In the genomic region with DNA sequence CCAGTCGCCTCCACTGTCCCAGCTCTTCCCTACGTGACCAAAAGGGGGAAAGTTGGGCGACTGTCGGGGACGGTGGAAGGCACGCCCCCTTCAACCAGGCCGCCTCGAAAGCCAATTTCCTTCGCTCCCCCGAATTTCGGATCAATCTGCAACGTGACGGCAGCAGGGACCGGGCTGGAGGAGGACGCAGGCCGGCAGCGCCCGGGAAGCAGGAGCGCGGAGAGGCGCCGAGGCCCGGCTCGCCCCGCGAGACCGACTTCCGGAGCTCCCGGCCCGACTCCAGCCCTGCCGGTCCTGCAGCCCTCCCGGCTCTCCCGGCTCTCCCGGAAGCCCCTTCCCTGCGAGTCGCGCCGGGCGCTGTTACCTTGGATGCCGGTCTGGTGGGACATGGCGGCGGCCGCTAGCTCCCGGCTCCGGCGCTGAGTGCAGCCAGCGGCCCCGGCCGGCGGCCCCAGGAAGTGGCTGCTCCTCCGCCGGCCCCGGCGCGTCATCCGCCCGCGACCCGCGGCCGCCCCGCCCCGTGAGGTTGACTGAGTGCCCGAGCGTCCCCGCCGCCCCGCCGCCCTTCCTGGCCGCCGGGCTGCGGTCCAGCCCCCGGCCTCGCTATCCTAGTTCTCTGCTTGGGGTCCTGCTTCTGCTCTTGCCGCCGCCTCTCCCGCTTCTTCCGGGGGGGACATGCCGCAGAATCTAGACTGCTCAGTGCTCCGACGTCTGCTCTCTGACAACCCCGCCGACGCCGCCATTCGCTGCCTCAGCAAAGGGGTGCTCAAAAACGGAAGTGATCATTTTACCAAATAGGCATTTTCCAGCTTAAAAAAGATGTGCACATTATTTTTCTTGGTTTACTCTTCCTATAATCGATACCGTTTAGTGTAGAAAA, we compare ENCODE assay signal across 1 cellular context.
TF ChIP-seq lines count a peak whose summit lies in the region.

TSS of gene TWF1 (minus strand) at position 461 of the 880 bp plus-strand sequence. CDS start at position 389, 72 bp downstream.

TF ChIP-seq in GM12878, 131 proteins besides CTCF, POLR2A, EP300 and RAD21 (continued from another document and continues in another):
- TF ChIP-seq, protein P1, sequence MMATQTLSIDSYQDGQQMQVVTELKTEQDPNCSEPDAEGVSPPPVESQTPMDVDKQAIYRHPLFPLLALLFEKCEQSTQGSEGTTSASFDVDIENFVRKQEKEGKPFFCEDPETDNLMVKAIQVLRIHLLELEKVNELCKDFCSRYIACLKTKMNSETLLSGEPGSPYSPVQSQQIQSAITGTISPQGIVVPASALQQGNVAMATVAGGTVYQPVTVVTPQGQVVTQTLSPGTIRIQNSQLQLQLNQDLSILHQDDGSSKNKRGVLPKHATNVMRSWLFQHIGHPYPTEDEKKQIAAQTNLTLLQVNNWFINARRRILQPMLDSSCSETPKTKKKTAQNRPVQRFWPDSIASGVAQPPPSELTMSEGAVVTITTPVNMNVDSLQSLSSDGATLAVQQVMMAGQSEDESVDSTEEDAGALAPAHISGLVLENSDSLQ (IDR thresholded peaks at IDR 0.05): 0 out of 2 replicates have a peak, but pooled peaks have one; percentile 23
- peak; percentile 78 for TF ChIP-seq NBN (IDR thresholded peaks at IDR 0.05)
- no peak for TF ChIP-seq E2F4 (IDR thresholded peaks at IDR 0.05; ENCODE audit: low read depth, low read length)
- TF ChIP-seq MTA3 (IDR thresholded peaks at IDR 0.05; ENCODE audit: borderline replicate concordance, low read length): no peak
- TF ChIP-seq IKZF1 (conservative IDR thresholded peaks at IDR 0.05): peak; percentile 84
- peak; percentile 53 for TF ChIP-seq NR2F1 (conservative IDR thresholded peaks at IDR 0.05)
- TF ChIP-seq SPI1 (IDR thresholded peaks at IDR 0.05; ENCODE audit: borderline replicate concordance, insufficient read depth, low read depth, low read length): peak; percentile 85
- no peak for TF ChIP-seq JUNB (IDR thresholded peaks at IDR 0.05)
- peak; percentile 91 for TF ChIP-seq LARP7 (IDR thresholded peaks at IDR 0.05)
- peak; percentile 92 for TF ChIP-seq CREM (IDR thresholded peaks at IDR 0.05; ENCODE audit: low read depth)
- TF ChIP-seq HDAC6 (IDR thresholded peaks at IDR 0.05; ENCODE audit: unreplicated experiment): no peak
- TF ChIP-seq MXI1 (IDR thresholded peaks at IDR 0.05; ENCODE audit: low read depth, low read length): peak; percentile 90
- 0 out of 2 replicates have a peak, but pooled peaks have one; percentile 34 for TF ChIP-seq MTA2 (IDR thresholded peaks at IDR 0.05; ENCODE audit: low read depth)
- TF ChIP-seq SMAD5 (IDR thresholded peaks at IDR 0.05; ENCODE audit: low read depth): peak; percentile 75; the same call in 1 of the 2 replicates
- TF ChIP-seq ETV6 (conservative IDR thresholded peaks at IDR 0.05 in 1 of 2, IDR thresholded peaks at IDR 0.05 in 1 of 2; ENCODE audit: borderline replicate concordance in 1 of 2, low read depth in 1 of 2): no peak
- TF ChIP-seq, protein P2, sequence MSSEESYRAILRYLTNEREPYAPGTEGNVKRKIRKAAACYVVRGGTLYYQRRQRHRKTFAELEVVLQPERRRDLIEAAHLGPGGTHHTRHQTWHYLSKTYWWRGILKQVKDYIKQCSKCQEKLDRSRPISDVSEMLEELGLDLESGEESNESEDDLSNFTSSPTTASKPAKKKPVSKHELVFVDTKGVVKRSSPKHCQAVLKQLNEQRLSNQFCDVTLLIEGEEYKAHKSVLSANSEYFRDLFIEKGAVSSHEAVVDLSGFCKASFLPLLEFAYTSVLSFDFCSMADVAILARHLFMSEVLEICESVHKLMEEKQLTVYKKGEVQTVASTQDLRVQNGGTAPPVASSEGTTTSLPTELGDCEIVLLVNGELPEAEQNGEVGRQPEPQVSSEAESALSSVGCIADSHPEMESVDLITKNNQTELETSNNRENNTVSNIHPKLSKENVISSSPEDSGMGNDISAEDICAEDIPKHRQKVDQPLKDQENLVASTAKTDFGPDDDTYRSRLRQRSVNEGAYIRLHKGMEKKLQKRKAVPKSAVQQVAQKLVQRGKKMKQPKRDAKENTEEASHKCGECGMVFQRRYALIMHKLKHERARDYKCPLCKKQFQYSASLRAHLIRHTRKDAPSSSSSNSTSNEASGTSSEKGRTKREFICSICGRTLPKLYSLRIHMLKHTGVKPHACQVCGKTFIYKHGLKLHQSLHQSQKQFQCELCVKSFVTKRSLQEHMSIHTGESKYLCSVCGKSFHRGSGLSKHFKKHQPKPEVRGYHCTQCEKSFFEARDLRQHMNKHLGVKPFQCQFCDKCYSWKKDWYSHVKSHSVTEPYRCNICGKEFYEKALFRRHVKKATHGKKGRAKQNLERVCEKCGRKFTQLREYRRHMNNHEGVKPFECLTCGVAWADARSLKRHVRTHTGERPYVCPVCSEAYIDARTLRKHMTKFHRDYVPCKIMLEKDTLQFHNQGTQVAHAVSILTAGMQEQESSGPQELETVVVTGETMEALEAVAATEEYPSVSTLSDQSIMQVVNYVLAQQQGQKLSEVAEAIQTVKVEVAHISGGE (CRISPR knock-in tag; IDR thresholded peaks at IDR 0.05): no peak
- TF ChIP-seq, protein P3, sequence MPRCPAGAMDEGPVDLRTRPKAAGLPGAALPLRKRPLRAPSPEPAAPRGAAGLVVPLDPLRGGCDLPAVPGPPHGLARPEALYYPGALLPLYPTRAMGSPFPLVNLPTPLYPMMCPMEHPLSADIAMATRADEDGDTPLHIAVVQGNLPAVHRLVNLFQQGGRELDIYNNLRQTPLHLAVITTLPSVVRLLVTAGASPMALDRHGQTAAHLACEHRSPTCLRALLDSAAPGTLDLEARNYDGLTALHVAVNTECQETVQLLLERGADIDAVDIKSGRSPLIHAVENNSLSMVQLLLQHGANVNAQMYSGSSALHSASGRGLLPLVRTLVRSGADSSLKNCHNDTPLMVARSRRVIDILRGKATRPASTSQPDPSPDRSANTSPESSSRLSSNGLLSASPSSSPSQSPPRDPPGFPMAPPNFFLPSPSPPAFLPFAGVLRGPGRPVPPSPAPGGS (IDR thresholded peaks at IDR 0.05; ENCODE audit: borderline replicate concordance, insufficient read depth, low read depth, low read length, poor library complexity, severe bottlenecking): no peak
- TF ChIP-seq RFX5 (IDR thresholded peaks at IDR 0.05; ENCODE audit: low read depth, low read length): no peak
- no peak for TF ChIP-seq STAT3 (IDR thresholded peaks at IDR 0.05; ENCODE audit: low read depth, low read length)
- no peak for TF ChIP-seq RAD51 (IDR thresholded peaks at IDR 0.05)
- TF ChIP-seq EZH2 (IDR thresholded peaks at IDR 0.05; ENCODE audit: borderline replicate concordance, control insufficient read depth, low read depth, low read length): no peak
- peak in 1 of 2 experiments; percentile 74; a peak in 1 of 4 replicates for TF ChIP-seq SRF (IDR thresholded peaks at IDR 0.05; ENCODE audit: low read depth in 2 of 2, low read length in 2 of 2)
- peak; percentile 95 for TF ChIP-seq CREB1 (IDR thresholded peaks at IDR 0.05; ENCODE audit: low read depth)
- TF ChIP-seq, protein P4, sequence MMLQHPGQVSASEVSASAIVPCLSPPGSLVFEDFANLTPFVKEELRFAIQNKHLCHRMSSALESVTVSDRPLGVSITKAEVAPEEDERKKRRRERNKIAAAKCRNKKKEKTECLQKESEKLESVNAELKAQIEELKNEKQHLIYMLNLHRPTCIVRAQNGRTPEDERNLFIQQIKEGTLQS (IDR thresholded peaks at IDR 0.05; ENCODE audit: borderline replicate concordance, extremely low read depth, low read depth, low read length): peak; percentile 44; the same call in 1 of the 2 replicates
- TF ChIP-seq TAF1 (IDR thresholded peaks at IDR 0.05; ENCODE audit: borderline replicate concordance, low read depth, low read length): 0 out of 2 replicates have a peak, but pooled peaks have one; percentile 17
- TF ChIP-seq EGR1 (IDR thresholded peaks at IDR 0.05; ENCODE audit: borderline replicate concordance in 1 of 2, low read depth in 2 of 2, low read length in 2 of 2): peak in 1 of 2 experiments; percentile 5; a peak in 1 of 3 replicates
- peak in 1 of 2 experiments; percentile 52; a peak in 1 of 4 replicates for TF ChIP-seq BHLHE40 (IDR thresholded peaks at IDR 0.05; ENCODE audit: borderline replicate concordance in 1 of 2, low read depth in 2 of 2, low read length in 1 of 2)
- TF ChIP-seq, protein P5, sequence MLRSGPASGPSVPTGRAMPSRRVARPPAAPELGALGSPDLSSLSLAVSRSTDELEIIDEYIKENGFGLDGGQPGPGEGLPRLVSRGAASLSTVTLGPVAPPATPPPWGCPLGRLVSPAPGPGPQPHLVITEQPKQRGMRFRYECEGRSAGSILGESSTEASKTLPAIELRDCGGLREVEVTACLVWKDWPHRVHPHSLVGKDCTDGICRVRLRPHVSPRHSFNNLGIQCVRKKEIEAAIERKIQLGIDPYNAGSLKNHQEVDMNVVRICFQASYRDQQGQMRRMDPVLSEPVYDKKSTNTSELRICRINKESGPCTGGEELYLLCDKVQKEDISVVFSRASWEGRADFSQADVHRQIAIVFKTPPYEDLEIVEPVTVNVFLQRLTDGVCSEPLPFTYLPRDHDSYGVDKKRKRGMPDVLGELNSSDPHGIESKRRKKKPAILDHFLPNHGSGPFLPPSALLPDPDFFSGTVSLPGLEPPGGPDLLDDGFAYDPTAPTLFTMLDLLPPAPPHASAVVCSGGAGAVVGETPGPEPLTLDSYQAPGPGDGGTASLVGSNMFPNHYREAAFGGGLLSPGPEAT (IDR thresholded peaks at IDR 0.05; ENCODE audit: low read depth): peak; percentile 58; the same call in 1 of the 2 replicates
- peak; percentile 85 for TF ChIP-seq POLR2AphosphoS5 (IDR thresholded peaks at IDR 0.05; ENCODE audit: low read length)
- TF ChIP-seq BRCA1 (IDR thresholded peaks at IDR 0.05; ENCODE audit: low read depth, low read length): no peak
- 0 out of 2 replicates have a peak, but pooled peaks have one; percentile 48 for TF ChIP-seq ZNF24 (IDR thresholded peaks at IDR 0.05)
- TF ChIP-seq SMAD1 (IDR thresholded peaks at IDR 0.05; ENCODE audit: low read depth, partially characterized antibody): peak; percentile 33
- peak; percentile 78 for TF ChIP-seq MLLT1 (IDR thresholded peaks at IDR 0.05)
- peak; percentile 92 for TF ChIP-seq GATAD2B (conservative IDR thresholded peaks at IDR 0.05; ENCODE audit: low read depth)
- TF ChIP-seq RB1 (IDR thresholded peaks at IDR 0.05; ENCODE audit: borderline replicate concordance): peak; percentile 84; the same call in 1 of the 2 replicates
- TF ChIP-seq ZBTB40 (IDR thresholded peaks at IDR 0.05; ENCODE audit: borderline replicate concordance): peak; percentile 54; the same call in 1 of the 2 replicates
- peak; percentile 42; the same call in 1 of the 2 replicates for TF ChIP-seq STAT1 (conservative IDR thresholded peaks at IDR 0.05)
